8 cellular contexts compared by ENCODE assay signal in genomic region chr1:11935040-11935378, GRCh38. TPM values are rescaled to one million over a fixed set of nuclear protein-coding genes. Genes with fewer than 3 reads are reported as not detected.
A peak's percentile ranks its signal among the peaks of the same experiment; 100 is the strongest.
DNase-seq lines count a peak whose midpoint lies in the region; FAIRE-seq and TF ChIP-seq lines count a peak whose summit lies in the region.

No MANE protein-coding gene starts in this region.

- H3K27ac ChIP-seq in OCI-LY1 (ENCODE audit: low read depth, low read length, poor library complexity, severe bottlenecking) = peak overlapping the region; percentile 16
- H3K27ac ChIP-seq in epithelial cell of prostate = peak overlapping the region; percentile 21
- peak overlapping the region; percentile 69 for H3K27ac ChIP-seq in parathyroid adenoma

- no peak overlapping the region for H2AFZ ChIP-seq in OCI-LY1 (ENCODE audit: low read length)
- peak overlapping the region; percentile 96 for H2AFZ ChIP-seq in parathyroid adenoma

- H3K27me3 ChIP-seq in OCI-LY1 (ENCODE audit: insufficient read depth, low read length) = no peaks in the 10 kb centered on the region
- H3K27me3 ChIP-seq in parathyroid adenoma (ENCODE audit: control insufficient read depth, insufficient read depth, low read length) = no peaks in the 10 kb centered on the region

- H3K4me1 ChIP-seq in OCI-LY1 (ENCODE audit: insufficient read depth, low read length, severe bottlenecking) = peaks cover 33% of the 10 kb centered on the region
- H3K4me1 ChIP-seq in parathyroid adenoma = peaks cover 2% of the 10 kb centered on the region

- H3K9ac ChIP-seq in OCI-LY1 (ENCODE audit: low read length) (peak overlapping the region; percentile 94), parathyroid adenoma (no peak overlapping the region)

- no peak for FAIRE-seq in GM12892 (lab: Jason Lieb, UNC)

- no peak for TF ChIP-seq POLR2A in GM12892 (IDR thresholded peaks at IDR 0.05; ENCODE audit: low read depth, low read length)

- H3K36me3 ChIP-seq in OCI-LY1 (ENCODE audit: insufficient read depth, low read length) = peaks cover 4% of the 10 kb centered on the region; the same call in 1 of the 2 replicates
- no peaks in the 10 kb centered on the region for H3K36me3 ChIP-seq in parathyroid adenoma (ENCODE audit: control insufficient read depth, insufficient read depth, low read length)

- DNase-seq in epithelial cell of prostate (ENCODE audit: low read depth, low spot score) (no peak), HCEC 1CT (no peak), GOT3 (lab: John Stamatoyannopoulos, UW) (no peak), GM12892 (ENCODE audit: insufficient read length) (no peak)
- DNase-seq in stimulated activated naive CD4-positive, alpha-beta T cell (lab: John Stamatoyannopoulos, UW) = no peak

- H3K79me2 ChIP-seq in OCI-LY1 (ENCODE audit: insufficient read depth, low read length) = peaks cover 7% of the 10 kb centered on the region; the same call in 1 of the 2 replicates
- H3K79me2 ChIP-seq in parathyroid adenoma = no peaks in the 10 kb centered on the region

- H3K9me3 ChIP-seq in OCI-LY1 (ENCODE audit: low read length) = no peaks in the 10 kb centered on the region
- no peaks in the 10 kb centered on the region for H3K9me3 ChIP-seq in parathyroid adenoma (ENCODE audit: control insufficient read depth, low read length)

- H3F3A ChIP-seq in OCI-LY1 (ENCODE audit: insufficient read depth, low read length) = no peaks in the 10 kb centered on the region

- H3K4me2 ChIP-seq in OCI-LY1 (ENCODE audit: low read length) (peak overlapping the region; percentile 85), parathyroid adenoma (ENCODE audit: low read length) (peak overlapping the region; percentile 92)

- TF ChIP-seq CTCF in GM12875 (IDR thresholded peaks at IDR 0.05; ENCODE audit: borderline replicate concordance, insufficient read depth, low read depth, low read length) = no peak
- TF ChIP-seq CTCF in OCI-LY1 (IDR thresholded peaks at IDR 0.05; ENCODE audit: low read length) = no peak
- no peak for TF ChIP-seq CTCF in parathyroid adenoma (IDR thresholded peaks at IDR 0.05)

- H3K9me2 ChIP-seq in OCI-LY1 (ENCODE audit: low read depth, low read length) = no peaks in the 10 kb centered on the region

- H4K20me1 ChIP-seq in OCI-LY1 (ENCODE audit: insufficient read depth, low read length) = no peaks in the 10 kb centered on the region

- H3K4me3 ChIP-seq in GM12875 (ENCODE audit: low read depth, low read length) = peak overlapping the region; percentile 66
- peak overlapping the region; percentile 90 for H3K4me3 ChIP-seq in OCI-LY1 (ENCODE audit: low read depth, low read length, poor library complexity, severe bottlenecking)
- H3K4me3 ChIP-seq in parathyroid adenoma (ENCODE audit: low read depth, low read length) = peak overlapping the region; percentile 70

RNA-seq across cellular contexts. Expression of gene PLOD1, which starts 0.5 kb away (rescaled TPM):
- 30.5 TPM for polyA plus RNA-seq in GM12892 (2012; ENCODE audit: missing spikeins)

RNA-seq across cellular contexts. Expression of gene KIAA2013, which starts 8.8 kb away (rescaled TPM):
- polyA plus RNA-seq in GM12892 (2012; ENCODE audit: missing spikeins) = 16.6 TPM

RNA-seq across cellular contexts. Expression of gene MFN2, which starts 45.2 kb away (rescaled TPM):
- polyA plus RNA-seq in GM12892 (2012; ENCODE audit: missing spikeins) = 23.2 TPM

Comparison
In these comparisons a context has a peak if more than half of its experiments do, and no peak if none do; other contexts are left out.
1. H3K27ac ChIP-seq: peak in every context shown above with its lines; median percentile 69 in parathyroid adenoma; 21 in epithelial cell of prostate; 16 in OCI-LY1.